9 cellular contexts compared by ENCODE assay signal in genomic region chr19:49987159-49987698, GRCh38. TPM values are rescaled to one million over a fixed set of nuclear protein-coding genes. Genes with fewer than 3 reads are reported as not detected.
DNase-seq lines count a peak whose midpoint lies in the region; ATAC-seq, FAIRE-seq and TF ChIP-seq lines count a peak whose summit lies in the region.
"Had no signal": no experiment of that assay in that cellular context is flagged by ENCODE, and none has a peak within 500 bp of the region (broad histone marks: within the 10 kb centered on the region; RNA-seq: fewer than 3 reads in every experiment).

No MANE protein-coding gene starts in this region.

- H2AFZ ChIP-seq in GM23248 (no peak overlapping the region), osteoblast (ENCODE audit: low read length) (no peak overlapping the region)

- DNase-seq in GM23248 (peak; percentile 92), SIG-M5 treated with dmso at 0.1 percent for 504 hours (lab: John Stamatoyannopoulos, UW; ENCODE audit: unreplicated experiment) (peak; percentile 96), frontal cortex (ENCODE audit: low spot score in 2 of 2) (peak; percentile 50 to 63), osteoblast (ENCODE audit: insufficient read length, low spot score, missing footprints) (peak; percentile 93), testis (peak; percentile 96)
- peak; percentile 51 for DNase-seq in activated gamma-delta T cell treated with anti-CD3 and anti-CD28 coated beads, Interleukin-2, amount 50 U/mL, for 16 hours (ENCODE audit: low read depth)

- H3K27me3 ChIP-seq in GM23248 (replicated peaks; ENCODE audit: insufficient read depth), result no peaks in the 10 kb centered on the region
- no peaks in the 10 kb centered on the region for H3K27me3 ChIP-seq in osteoblast (ENCODE audit: insufficient read depth, low read length)
- H3K27me3 ChIP-seq in testis, result no peaks in the 10 kb centered on the region

- H3F3A ChIP-seq in GM23248 (ENCODE audit: insufficient read depth), result peaks cover 7% of the 10 kb centered on the region; the same call in 1 of the 2 replicates

- no peaks in the 10 kb centered on the region for H3K9me2 ChIP-seq in GM23248 (ENCODE audit: insufficient read depth)

- H3K79me2 ChIP-seq in GM23248 (ENCODE audit: insufficient read depth) (no peaks in the 10 kb centered on the region), osteoblast (ENCODE audit: insufficient read depth, low read length) (no peaks in the 10 kb centered on the region)

- intact Hi-C loops in testis (cut with DNase I; ENCODE audit: low total_unique reads), result no loop called here

- H3K27ac ChIP-seq in GM23248, result no peak overlapping the region
- H3K27ac ChIP-seq in osteoblast (ENCODE audit: low read depth, low read length), result no peak overlapping the region
- no peak overlapping the region for H3K27ac ChIP-seq in testis

- H4K20me1 ChIP-seq in GM23248 (ENCODE audit: insufficient read depth) (no peaks in the 10 kb centered on the region; the same call in 1 of the 2 replicates), osteoblast (ENCODE audit: insufficient read depth, low read length) (peaks cover 49% of the 10 kb centered on the region)

- H3K4me3 ChIP-seq in GM23248 (no peak overlapping the region), osteoblast (ENCODE audit: insufficient read depth, low read length) (no peak overlapping the region), testis (no peak overlapping the region)

- peak; percentile 6 for TF ChIP-seq CTCF in osteoblast (IDR thresholded peaks at IDR 0.05; ENCODE audit: extremely low read depth, low read depth, low read length)
- peak in 1 of 3 experiments; percentile 41 for TF ChIP-seq CTCF in testis (IDR thresholded peaks at IDR 0.05)

- H3K4me1 ChIP-seq in GM23248 (ENCODE audit: insufficient read depth) (no peaks in the 10 kb centered on the region), osteoblast (ENCODE audit: insufficient read depth, low read length) (no peaks in the 10 kb centered on the region), testis (no peaks in the 10 kb centered on the region)

- H3K9me3 ChIP-seq in GM23248 (ENCODE audit: low read depth) (no peaks in the 10 kb centered on the region), osteoblast (ENCODE audit: low read depth, low read length) (no peaks in the 10 kb centered on the region), testis (no peaks in the 10 kb centered on the region)

- 25 to 29% methylated on average over 9 of the region's 9 CpGs for WGBS in GM23248 (ENCODE audit: low coverage in 1 of 2, low lambda C conversion rate in 2 of 2, missing lambda C conversion rate in 2 of 2), 2 experiments
- WGBS in testis, 2 donors, result 20 to 39% methylated on average over 7 to 9 of the region's 9 CpGs

- peaks cover 12% of the 10 kb centered on the region for H3K36me3 ChIP-seq in GM23248 (ENCODE audit: low read depth)
- H3K36me3 ChIP-seq in osteoblast (ENCODE audit: insufficient read depth, low read length), result peaks cover 28% of the 10 kb centered on the region
- no peaks in the 10 kb centered on the region for H3K36me3 ChIP-seq in testis (ENCODE audit: low read depth, missing control alignments)

- TF ChIP-seq POLR2A in testis (IDR thresholded peaks at IDR 0.05), result no peak

- ATAC-seq in GM21717 (IDR thresholded peaks at IDR 0.05; ENCODE audit: unreplicated experiment) (no peak), HG03565 (IDR thresholded peaks at IDR 0.05; ENCODE audit: unreplicated experiment) (no peak)

- H3K4me2 ChIP-seq in GM23248 (ENCODE audit: unreplicated experiment) (no peak overlapping the region), osteoblast (ENCODE audit: insufficient read depth, low read length) (no peak overlapping the region)

- FAIRE-seq in frontal cortex (lab: Jason Lieb, UNC), result no peak
- FAIRE-seq: colon had no signal

- in situ Hi-C loops in GM23248 (cut with MboI), result no loop called here

- H3K9ac ChIP-seq in GM23248, result no peak overlapping the region

RNA-seq across cellular contexts. Expression of gene SIGLEC11, which starts 26.3 kb away (rescaled TPM):
- not detected in 2 replicates for total RNA-seq in GM23248 (2014; rRNA removed; shearing (Covaris generic))
- polyA plus RNA-seq in GM23248 (2016; fragmentation: Nextera tagmentation; extraction: Ambion mirVana) (not detected in 2 replicates), testis (ENCODE audit: insufficient read depth, low read depth, low replicate concordance) (5.8 TPM)
- total RNA-seq in frontal cortex (under 0.01 TPM), osteoblast (under 0.01 TPM in 1 of 2 replicates, not detected in the other), testis (1 to 10 TPM; 6.0 to 8.5 TPM)

RNA-seq across cellular contexts. Expression of gene VRK3, which starts 37.9 kb away (rescaled TPM):
- 25.4 and 45.6 TPM in 2 replicates for total RNA-seq in GM23248 (2014; rRNA removed; shearing (Covaris generic))
- 30.8 and 32.2 TPM in 2 replicates for polyA plus RNA-seq in GM23248 (2016; fragmentation: Nextera tagmentation; extraction: Ambion mirVana)
- 17.1 TPM for total RNA-seq in frontal cortex
- total RNA-seq in osteoblast, result 24.2 and 30.6 TPM in 2 replicates
- total RNA-seq in testis, result 100 to 1,000 TPM; 143 to 237 TPM
- 375 TPM for polyA plus RNA-seq in testis (ENCODE audit: insufficient read depth, low read depth, low replicate concordance)

RNA-seq across cellular contexts. Expression of gene ZNF473, which starts 38.6 kb away (rescaled TPM):
- total RNA-seq in GM23248 (2014; rRNA removed; shearing (Covaris generic)), result 6.6 and 12.5 TPM in 2 replicates
- polyA plus RNA-seq in GM23248 (2016; fragmentation: Nextera tagmentation; extraction: Ambion mirVana), result 4.5 and 5.0 TPM in 2 replicates
- total RNA-seq in frontal cortex, result 11.0 TPM
- 8.3 and 8.8 TPM in 2 replicates for total RNA-seq in osteoblast
- total RNA-seq in testis, result 10 to 100 TPM; 77.7 to 92.8 TPM
- 106 TPM for polyA plus RNA-seq in testis (ENCODE audit: insufficient read depth, low read depth, low replicate concordance)

RNA-seq across cellular contexts. Expression of gene NUP62, which starts 57.9 kb away (rescaled TPM):
- total RNA-seq in GM23248 (2014; rRNA removed; shearing (Covaris generic)), result 35.1 and 41.6 TPM in 2 replicates
- polyA plus RNA-seq in GM23248 (2016; fragmentation: Nextera tagmentation; extraction: Ambion mirVana) (38.4 and 38.5 TPM in 2 replicates), testis (ENCODE audit: insufficient read depth, low read depth, low replicate concordance) (135 TPM)
- total RNA-seq in frontal cortex (22.0 TPM), osteoblast (21.2 and 22.8 TPM in 2 replicates), testis (100 to 1,000 TPM in 1 of 2 donors, 10 to 100 TPM in 1; 78.4 to 112 TPM)

RNA-seq across cellular contexts. Expression of gene ATF5, which starts 58.2 kb away (rescaled TPM):
- 8.9 and 19.1 TPM in 2 replicates for total RNA-seq in GM23248 (2014; rRNA removed; shearing (Covaris generic))
- polyA plus RNA-seq in GM23248 (2016; fragmentation: Nextera tagmentation; extraction: Ambion mirVana) (8.0 and 8.9 TPM in 2 replicates), testis (ENCODE audit: insufficient read depth, low read depth, low replicate concordance) (64.5 TPM)
- total RNA-seq in frontal cortex (10.6 TPM), osteoblast (6.2 and 8.3 TPM in 2 replicates), testis (10 to 100 TPM; 31.3 to 38.5 TPM)
